ENCODE assay signal across 18 cellular contexts in genomic region chr13:75724742-75725504, GRCh38.
DNase-seq lines count a peak whose midpoint lies in the region; ATAC-seq, FAIRE-seq and TF ChIP-seq lines count a peak whose summit lies in the region.
"Had no signal": no experiment of that assay in that cellular context is flagged by ENCODE, and none has a peak within 500 bp of the region (broad histone marks: within the 10 kb centered on the region; RNA-seq: fewer than 3 reads in every experiment).

No MANE protein-coding gene starts in this region.

- H3K4me3 ChIP-seq in Peyer's patch (no peak overlapping the region), stomach (no peak overlapping the region), aorta (ENCODE audit: low read length in 2 of 2) (no peak overlapping the region)
- H3K4me3 ChIP-seq: gastrocnemius medialis, tibial artery had no signal

- H3K27me3 ChIP-seq in Peyer's patch: no peaks in the 10 kb centered on the region
- no peaks in the 10 kb centered on the region for H3K27me3 ChIP-seq in stomach
- H3K27me3 ChIP-seq in aorta (ENCODE audit: control insufficient read depth in 1 of 2, insufficient read depth in 2 of 2, low read length in 1 of 2): no peaks in the 10 kb centered on the region
- H3K27me3 ChIP-seq: gastrocnemius medialis, tibial artery had no signal

- intact Hi-C loops in stomach (cut with DNase I; ENCODE audit: low total_unique reads) (no loop called here), aorta (cut with DNase I) (no loop called here)

- H3K27ac ChIP-seq in Peyer's patch (peak overlapping the region in 3 of 4 donors; percentile 25 to 79 (median 72)), stomach (peak overlapping the region in 3 of 5 donors; percentile 41 to 74 (median 68)), aorta (ENCODE audit: low read depth in 1 of 2, low read length in 2 of 2) (no peak overlapping the region)
- H3K27ac ChIP-seq: gastrocnemius medialis, tibial artery had no signal

- H3K9me3 ChIP-seq in Peyer's patch (no peaks in the 10 kb centered on the region), stomach (no peaks in the 10 kb centered on the region), aorta (ENCODE audit: control insufficient read depth, low read length) (no peaks in the 10 kb centered on the region)
- H3K9me3 ChIP-seq: gastrocnemius medialis, tibial artery had no signal

- H3K4me1 ChIP-seq in Peyer's patch (no peaks in the 10 kb centered on the region), stomach (peaks cover 0 to 10% (median 5%) of the 10 kb centered on the region in 4 donors), aorta (ENCODE audit: control insufficient read depth in 1 of 2, insufficient read depth in 2 of 2, low read length in 2 of 2) (no peaks in the 10 kb centered on the region)

- TF ChIP-seq POLR2A in Peyer's patch (IDR thresholded peaks at IDR 0.05): no peak
- TF ChIP-seq POLR2A in stomach (IDR thresholded peaks at IDR 0.05): no peak

- H3K36me3 ChIP-seq in Peyer's patch (no peaks in the 10 kb centered on the region), stomach (no peaks in the 10 kb centered on the region), aorta (ENCODE audit: control insufficient read depth in 1 of 2, insufficient read depth in 2 of 2, low read length in 1 of 2) (no peaks in the 10 kb centered on the region)
- H3K36me3 ChIP-seq: gastrocnemius medialis, tibial artery had no signal

- TF ChIP-seq EP300 in stomach (IDR thresholded peaks at IDR 0.05): no peak

- WGBS in stomach, 5 donors: 22 to 50% (median 31%) methylated on average over 3 of the region's 3 CpGs
- WGBS in aorta, 2 donors: 28 to 30% methylated on average over 3 of the region's 3 CpGs

- no peak for ATAC-seq in GM18517 (IDR thresholded peaks at IDR 0.05; ENCODE audit: unreplicated experiment)
- no peak for ATAC-seq in aorta (ENCODE audit: low FRiP score)
- ATAC-seq: activated CD8-positive, alpha-beta memory T cell treated with anti-CD3 and anti-CD28 coated beads, Interleukin-2, amount 10 ng/mL, durations not matched to agents 7 days and 5 days; activated naive CD8-positive, alpha-beta T cell treated with anti-CD3 and anti-CD28 coated beads, Interleukin-2, amount 50 U/mL, for 24 hours; CD8-positive, alpha-beta T cell; gastrocnemius medialis; naive thymus-derived CD4-positive, alpha-beta T cell had no signal

- peak; percentile 38 for FAIRE-seq in islet of Langerhans (lab: Jason Lieb, UNC)

- peak in 1 of 6 experiments; percentile 5 for TF ChIP-seq CTCF in Peyer's patch (IDR thresholded peaks at IDR 0.05)
- no peak for TF ChIP-seq CTCF in stomach (IDR thresholded peaks at IDR 0.05)

- peak; percentile 26 for DNase-seq in NCI-H1092 treated with DMSO at 0.1 percent for 48 hours (lab: John Stamatoyannopoulos, UW)
- no peak for DNase-seq in NCI-H1092 (lab: John Stamatoyannopoulos, UW)
- DNase-seq in Peyer's patch: peak in 1 of 3 donors; percentile 55
- no peak for DNase-seq in stomach
- DNase-seq in aorta: no peak
- DNase-seq in stimulated activated CD4-positive, alpha-beta T cell treated with anti-CD3 and anti-CD28 coated beads, Interleukin-15, amount 100 ng/mL, for 24 hours: no peak
- DNase-seq: 8988T; activated CD8-positive, alpha-beta memory T cell treated with anti-CD3 and anti-CD28 coated beads, Interleukin-2, amount 10 ng/mL, durations not matched to agents 7 days and 5 days; activated naive CD8-positive, alpha-beta T cell treated with anti-CD3 and anti-CD28 coated beads, Interleukin-2, amount 50 U/mL, for 24 hours; CD8-positive, alpha-beta T cell; cortex of kidney; gastrocnemius medialis; naive thymus-derived CD4-positive, alpha-beta T cell; NCI-H345; RPMI8226; tibial artery had no signal

Comparison
In these comparisons a context has a peak if more than half of its experiments do, and no peak if none do; other contexts are left out.
1. H3K27ac ChIP-seq: peak in Peyer's patch (3 of 4) and stomach (3 of 5); none in aorta (0 of 2).